Comparison of ENCODE assay signal across 8 cellular contexts in genomic region chr15:81323944-81324881, GRCh38. TPM values are rescaled to one million over a fixed set of nuclear protein-coding genes. Genes with fewer than 3 reads are reported as not detected.
DNase-seq lines count a peak whose midpoint lies in the region; ATAC-seq and TF ChIP-seq lines count a peak whose summit lies in the region.

A gene with protein sequence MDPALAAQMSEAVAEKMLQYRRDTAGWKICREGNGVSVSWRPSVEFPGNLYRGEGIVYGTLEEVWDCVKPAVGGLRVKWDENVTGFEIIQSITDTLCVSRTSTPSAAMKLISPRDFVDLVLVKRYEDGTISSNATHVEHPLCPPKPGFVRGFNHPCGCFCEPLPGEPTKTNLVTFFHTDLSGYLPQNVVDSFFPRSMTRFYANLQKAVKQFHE (minus strand): TSS chr15:81324141. CDS start chr15:81324099, 42 bp downstream.

- peaks cover 12% of the 10 kb centered on the region for H3K27me3 Mint-ChIP-seq in nephron (ENCODE audit: low read depth)

- peak within 1 kb of the TSS; percentile 79 for H3K27ac ChIP-seq in RWPE1

- H3K4me3 ChIP-seq in LNCaP clone FGC (ENCODE audit: low read depth, low read length) (peak within 1 kb of the TSS; percentile 89), fibroblast of the aortic adventitia (ENCODE audit: low read depth, low read length) (peak within 1 kb of the TSS; percentile 93)

- H3K9me3 Mint-ChIP-seq in nephron = no peaks in the 10 kb centered on the region

- H3K4me3 Mint-ChIP-seq in nephron = peak within 1 kb of the TSS; percentile 92 to 97 (median 94)

- DNase-seq in EH (ENCODE audit: low read depth) (peak; percentile 98), H4 (ENCODE audit: low spot score) (peak; percentile 92), LNCaP clone FGC (ENCODE audit: low read depth) (peak; percentile 97), RWPE1 (ENCODE audit: low spot score) (peak; percentile 99), fibroblast of the aortic adventitia (ENCODE audit: low read depth) (peak; percentile 94)
- peak; percentile 93 for DNase-seq in activated T-helper 9 cell treated with anti-CD3 and anti-CD28 coated beads, Interleukin-2, amount 50 U/mL, for 16 hours (ENCODE audit: low read depth)
- peak; percentile 99 for DNase-seq in stimulated activated naive CD8-positive, alpha-beta T cell treated with anti-CD3 and anti-CD28 coated beads, Interleukin-15, Interleukin-2, amounts not matched to agents 100 U/mL and 50 U/mL, for 24 hours

- no peak for TF ChIP-seq CTCF in LNCaP clone FGC (IDR thresholded peaks at IDR 0.05; ENCODE audit: control insufficient read depth, extremely low read depth, insufficient read depth)
- no peak for TF ChIP-seq CTCF in RWPE1 (conservative IDR thresholded peaks at IDR 0.05; ENCODE audit: low read depth)
- TF ChIP-seq CTCF in fibroblast of the aortic adventitia (IDR thresholded peaks at IDR 0.05; ENCODE audit: insufficient read depth, low read length) = no peak
- TF ChIP-seq CTCF in nephron (IDR thresholded peaks at IDR 0.05; ENCODE audit: unreplicated experiment in 3 of 3) = no peak

- ATAC-seq in stimulated activated naive CD8-positive, alpha-beta T cell treated with anti-CD3 and anti-CD28 coated beads, Interleukin-15, Interleukin-2, amounts not matched to agents 100 U/mL and 50 U/mL, for 24 hours = peak; percentile 100

- CTCF ChIA-PET in RWPE1 (lab: Yijun Ruan, JAX) = interaction anchor here (0.6 kb wide), 1 partner anchor 159 kb away, joined by 3 read pairs; no protein-coding TSS in a partner anchor

- peak within 1 kb of the TSS in 1 of 3 experiments; percentile 38 for H3K27ac Mint-ChIP-seq in nephron

- peaks cover 6% of the 10 kb centered on the region for H3K4me1 Mint-ChIP-seq in nephron

- no peaks in the 10 kb centered on the region for H3K36me3 Mint-ChIP-seq in nephron (ENCODE audit: low read depth)

- POLR2A ChIA-PET in RWPE1 (lab: Yijun Ruan, JAX; ENCODE audit: low non-redundant PET) = interaction anchor here (0.6 kb wide), 1 partner anchor 11 kb away, joined by 3 read pairs; no protein-coding TSS in a partner anchor

RNA-seq across cellular contexts. Expression of the gene that starts here (rescaled TPM):
- total RNA-seq in H4 (2014; rRNA removed; shearing (Covaris generic)) = 2.9 and 3.2 TPM in 2 replicates
- 6.1 and 8.8 TPM in 2 replicates for total RNA-seq in fibroblast of the aortic adventitia (ENCODE audit: low replicate concordance)

Comparison
In these comparisons a context has a peak if more than half of its experiments do, and no peak if none do; other contexts are left out.
1. Peak in every context shown above with its lines: DNase-seq, ATAC-seq, H3K4me3 ChIP-seq and H3K27ac ChIP-seq.